Comparison of ENCODE assay signal across 10 cellular contexts in the genomic region with DNA sequence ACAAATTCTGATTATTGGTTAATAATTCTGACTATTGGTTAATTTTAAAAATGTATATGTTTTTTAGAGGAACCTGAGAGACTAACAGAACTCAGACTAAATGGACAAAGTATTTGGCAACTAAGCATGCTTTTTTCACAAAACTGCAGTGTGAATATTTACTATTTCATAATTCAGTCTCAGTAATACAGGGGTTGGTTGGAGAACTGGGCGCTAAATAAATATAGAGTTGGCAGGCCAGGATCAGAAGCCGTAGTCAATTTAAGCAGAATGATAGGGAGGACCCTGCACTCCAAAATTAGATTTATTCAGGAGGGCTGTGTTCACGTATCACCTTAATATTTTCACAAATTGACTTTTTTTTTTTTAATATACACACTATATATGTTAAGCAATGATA.
"Had no signal": no experiment of that assay in that cellular context is flagged by ENCODE, and none has a peak within 500 bp of the region (broad histone marks: within the 10 kb centered on the region; RNA-seq: fewer than 3 reads in every experiment).

No MANE protein-coding gene starts in this region.

- H3K27ac Mint-ChIP-seq: HFFc6 had no signal

- H3K27ac ChIP-seq: GM23248, HL-60 had no signal

- ATAC-seq: HCT116, K562 had no signal

- H3K9me3 Mint-ChIP-seq: HFFc6 had no signal

- DNase-seq: GM23248, GOT3, H7, HFFc6, IMR-90, KG1 had no signal

- H2AFZ ChIP-seq: GM23248 had no signal

- FAIRE-seq: K562 had no signal

- H3K9ac ChIP-seq: GM23248 had no signal

- H3K4me3 Mint-ChIP-seq: HFFc6 had no signal

- H3K4me3 ChIP-seq: GM23248, HAP-1, K562 had no signal
